ENCODE assay signal across 1 cellular context in genomic region chr5:179588166-179588565, GRCh38.
TF ChIP-seq lines count a peak whose summit lies in the region.

No MANE protein-coding gene starts in this region.

TF ChIP-seq in GM23338, 12 proteins besides CTCF, POLR2A, EP300 and RAD21 (continued from another document):
- TF ChIP-seq EZH2 (IDR thresholded peaks at IDR 0.05; ENCODE audit: low read depth, unreplicated experiment), result no peak
